In the genomic region with DNA sequence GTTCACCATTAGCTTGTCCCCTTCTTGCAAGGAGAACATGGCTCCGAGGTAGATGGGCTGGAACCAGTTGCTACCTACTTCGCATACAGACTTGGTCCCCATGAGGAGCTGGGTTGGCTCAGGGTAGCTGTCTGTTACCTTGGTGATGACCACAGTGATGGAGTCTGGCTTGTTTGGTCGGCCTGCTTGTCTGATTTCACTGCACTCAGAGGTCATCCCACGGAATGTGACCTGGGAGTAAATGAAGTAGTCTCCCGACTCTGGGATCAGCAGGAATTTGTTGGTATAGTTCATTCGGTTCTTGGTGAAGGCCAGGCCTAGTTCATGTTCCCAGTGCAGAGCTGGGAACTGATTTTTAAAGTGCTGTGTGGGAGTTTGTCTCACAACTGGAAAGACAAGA, we compare ENCODE assay signal across 17 cellular contexts. TPM values are rescaled to one million over a fixed set of nuclear protein-coding genes. Genes with fewer than 3 reads are reported as not detected.
DNase-seq lines count a peak whose midpoint lies in the region.
"Had no signal": no experiment of that assay in that cellular context is flagged by ENCODE, and none has a peak within 500 bp of the region (broad histone marks: within the 10 kb centered on the region; RNA-seq: fewer than 3 reads in every experiment).

No MANE protein-coding gene starts in this region.

- peak; percentile 33 for DNase-seq in EH (ENCODE audit: low read depth)
- DNase-seq in amniotic epithelial cell (ENCODE audit: low read depth), result peak; percentile 86
- peak; percentile 95 for DNase-seq in islet precursor cell
- peak; percentile 7 for DNase-seq in putamen (ENCODE audit: low spot score)
- DNase-seq in G401 (ENCODE audit: low spot score), result no peak
- no peak for DNase-seq in COLO829 (ENCODE audit: low spot score)
- no peak for DNase-seq in T-helper 2 cell
- DNase-seq: ACHN, AML-193, DMS53, KBM-7, NCI-H1436, NCI-H2081 treated with DMSO at 0.1 percent for 48 hours, NCI-H510A, NCI-H82, Right ventricle myocardium superior, SK-N-SH had no signal

- in situ Hi-C loops in G401 (cut with HindIII; ENCODE audit: low sequenced_read_pairs), result no loop called here

RNA-seq across cellular contexts. Expression of gene TNFSF15, which starts 15.3 kb away (rescaled TPM):
- total RNA-seq in G401 (2014; rRNA removed; shearing (Covaris generic)), result not detected in 2 replicates
- total RNA-seq: Right ventricle myocardium superior had no signal

Comparison
In these comparisons a context has a peak if more than half of its experiments do, and no peak if none do; other contexts are left out.
1. DNase-seq: peak in EH (single experiment), amniotic epithelial cell (single experiment), islet precursor cell (single experiment) and putamen (single experiment); none in G401 (single experiment), COLO829 (single experiment) and T-helper 2 cell (0 of 5).